Comparison of ENCODE assay signal across 10 cellular contexts in genomic region chr13:44313674-44314073, GRCh38.
A peak's percentile ranks its signal among the peaks of the same experiment; 100 is the strongest.
DNase-seq lines count a peak whose midpoint lies in the region; ATAC-seq and TF ChIP-seq lines count a peak whose summit lies in the region.
"Had no signal": no experiment of that assay in that cellular context is flagged by ENCODE, and none has a peak within 500 bp of the region (broad histone marks: within the 10 kb centered on the region; RNA-seq: fewer than 3 reads in every experiment).

No MANE protein-coding gene starts in this region.

- no peaks in the 10 kb centered on the region for H3K36me3 ChIP-seq in HEK293 (ENCODE audit: control insufficient read depth in 2 of 2, insufficient read depth in 1 of 2, low read length in 2 of 2)
- H3K36me3 ChIP-seq in adipocyte (ENCODE audit: control insufficient read depth, insufficient read depth, low read length, severe bottlenecking) = no peaks in the 10 kb centered on the region
- H3K36me3 ChIP-seq: ovary had no signal

- H3K27me3 ChIP-seq in adipocyte (replicated peaks; ENCODE audit: control insufficient read depth, insufficient read depth, low read length) = peaks cover 6% of the 10 kb centered on the region
- H3K27me3 ChIP-seq: ovary had no signal

- no peak for TF ChIP-seq CTCF in HEK293 (tag by site-specific recombination; IDR thresholded peaks at IDR 0.05)

- CTCF ChIA-PET in HEK293 (lab: Yijun Ruan, JAX) = no interaction called here

- in situ Hi-C loops in ACHN (cut with HindIII; ENCODE audit: low pct_ligation_motif_present, low pct_unique_long_range_greater_than_20kb, low sequenced_read_pairs) = no loop called here

- no peak for ATAC-seq in GM21528 (IDR thresholded peaks at IDR 0.05; ENCODE audit: low FRiP score, unreplicated experiment)

- H3K9me3 ChIP-seq in HEK293 (ENCODE audit: control insufficient read depth, insufficient read depth, low read depth, low read length) = no peaks in the 10 kb centered on the region
- no peaks in the 10 kb centered on the region for H3K9me3 ChIP-seq in adipocyte (ENCODE audit: control insufficient read depth, low read length)
- H3K9me3 ChIP-seq: ovary had no signal

- POLR2A ChIA-PET in HEK293 (lab: Yijun Ruan, JAX) = no interaction called here

- H3K4me1 ChIP-seq in HEK293 (ENCODE audit: control insufficient read depth, insufficient read depth, low read length) (no peaks in the 10 kb centered on the region; the same call in 1 of the 2 replicates), adipocyte (ENCODE audit: control insufficient read depth, insufficient read depth, low read length) (peaks cover 38% of the 10 kb centered on the region)

- H3K27ac ChIP-seq in HEK293 (ENCODE audit: extremely low read depth, low read depth, low read length) = no peak overlapping the region
- H3K27ac ChIP-seq: ovary had no signal

- DNase-seq in ACHN (peak; percentile 61), adipocyte (ENCODE audit: low read depth) (peak; percentile 40), kidney glomerular epithelial cell (lab: John Stamatoyannopoulos, UW) (peak; percentile 86), SHP77 (lab: John Stamatoyannopoulos, UW) (no peak), NCI-H2029 (lab: John Stamatoyannopoulos, UW) (no peak), cortex of kidney (lab: John Stamatoyannopoulos, UW) (no peak)
- DNase-seq: ovary; stimulated activated CD8-positive, alpha-beta memory T cell treated with anti-CD3 and anti-CD28 coated beads, Interleukin-4, amount 100 ng/mL, for 48 hours had no signal

- no peak overlapping the region for H3K9ac ChIP-seq in adipocyte (ENCODE audit: low read length)

- H3K4me3 ChIP-seq in HEK293 (ENCODE audit: low read depth, low read length) (no peak overlapping the region), adipocyte (ENCODE audit: low read length) (no peak overlapping the region)
- H3K4me3 ChIP-seq: ovary had no signal

TF ChIP-seq in HEK293, 187 proteins besides CTCF, POLR2A, EP300 and RAD21:
- TF ChIP-seq SETDB1 (IDR thresholded peaks at IDR 0.05; ENCODE audit: insufficient read length, low read length) = no peak
- no peak for TF ChIP-seq ZNF302 (tag by site-specific recombination; IDR thresholded peaks at IDR 0.05; ENCODE audit: low read depth)
- no peak for TF ChIP-seq ZSCAN18 (tag by site-specific recombination; IDR thresholded peaks at IDR 0.05)
- TF ChIP-seq ZNF239 (tag by site-specific recombination; IDR thresholded peaks at IDR 0.05) = no peak
- TF ChIP-seq, protein P1, sequence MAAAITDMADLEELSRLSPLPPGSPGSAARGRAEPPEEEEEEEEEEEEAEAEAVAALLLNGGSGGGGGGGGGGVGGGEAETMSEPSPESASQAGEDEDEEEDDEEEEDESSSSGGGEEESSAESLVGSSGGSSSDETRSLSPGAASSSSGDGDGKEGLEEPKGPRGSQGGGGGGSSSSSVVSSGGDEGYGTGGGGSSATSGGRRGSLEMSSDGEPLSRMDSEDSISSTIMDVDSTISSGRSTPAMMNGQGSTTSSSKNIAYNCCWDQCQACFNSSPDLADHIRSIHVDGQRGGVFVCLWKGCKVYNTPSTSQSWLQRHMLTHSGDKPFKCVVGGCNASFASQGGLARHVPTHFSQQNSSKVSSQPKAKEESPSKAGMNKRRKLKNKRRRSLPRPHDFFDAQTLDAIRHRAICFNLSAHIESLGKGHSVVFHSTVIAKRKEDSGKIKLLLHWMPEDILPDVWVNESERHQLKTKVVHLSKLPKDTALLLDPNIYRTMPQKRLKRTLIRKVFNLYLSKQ (tag by site-specific recombination; IDR thresholded peaks at IDR 0.05; ENCODE audit: borderline replicate concordance) = no peak
- TF ChIP-seq SCRT1 (tag by site-specific recombination; IDR thresholded peaks at IDR 0.05; ENCODE audit: borderline replicate concordance) = no peak
- TF ChIP-seq ZNF248 (tag by site-specific recombination; IDR thresholded peaks at IDR 0.05) = no peak
- 0 out of 2 replicates have a peak, but pooled peaks have one; percentile 16 for TF ChIP-seq ZBTB21 (tag by site-specific recombination; IDR thresholded peaks at IDR 0.05)
- 0 out of 2 replicates have a peak, but pooled peaks have one; percentile 1 for TF ChIP-seq ZNF629 (tag by site-specific recombination; IDR thresholded peaks at IDR 0.05)
- no peak for TF ChIP-seq ZNF211 (tag by site-specific recombination; IDR thresholded peaks at IDR 0.05; ENCODE audit: low read depth)
- TF ChIP-seq ZNF223 (tag by site-specific recombination; IDR thresholded peaks at IDR 0.05) = no peak
- peak; percentile 46; the same call in 1 of the 2 replicates for TF ChIP-seq ZSCAN4 (tag by site-specific recombination; IDR thresholded peaks at IDR 0.05)
- no peak for TF ChIP-seq KLF9 (tag by site-specific recombination; IDR thresholded peaks at IDR 0.05; ENCODE audit: low read depth)

Comparison
In these comparisons a context has a peak if more than half of its experiments do, and no peak if none do; other contexts are left out.
1. DNase-seq: peak in ACHN (single experiment), adipocyte (single experiment) and kidney glomerular epithelial cell (single experiment); none in SHP77 (0 of 2), NCI-H2029 (single experiment) and cortex of kidney (single experiment).